Comparison of ENCODE assay signal across 10 cellular contexts in the genomic region with DNA sequence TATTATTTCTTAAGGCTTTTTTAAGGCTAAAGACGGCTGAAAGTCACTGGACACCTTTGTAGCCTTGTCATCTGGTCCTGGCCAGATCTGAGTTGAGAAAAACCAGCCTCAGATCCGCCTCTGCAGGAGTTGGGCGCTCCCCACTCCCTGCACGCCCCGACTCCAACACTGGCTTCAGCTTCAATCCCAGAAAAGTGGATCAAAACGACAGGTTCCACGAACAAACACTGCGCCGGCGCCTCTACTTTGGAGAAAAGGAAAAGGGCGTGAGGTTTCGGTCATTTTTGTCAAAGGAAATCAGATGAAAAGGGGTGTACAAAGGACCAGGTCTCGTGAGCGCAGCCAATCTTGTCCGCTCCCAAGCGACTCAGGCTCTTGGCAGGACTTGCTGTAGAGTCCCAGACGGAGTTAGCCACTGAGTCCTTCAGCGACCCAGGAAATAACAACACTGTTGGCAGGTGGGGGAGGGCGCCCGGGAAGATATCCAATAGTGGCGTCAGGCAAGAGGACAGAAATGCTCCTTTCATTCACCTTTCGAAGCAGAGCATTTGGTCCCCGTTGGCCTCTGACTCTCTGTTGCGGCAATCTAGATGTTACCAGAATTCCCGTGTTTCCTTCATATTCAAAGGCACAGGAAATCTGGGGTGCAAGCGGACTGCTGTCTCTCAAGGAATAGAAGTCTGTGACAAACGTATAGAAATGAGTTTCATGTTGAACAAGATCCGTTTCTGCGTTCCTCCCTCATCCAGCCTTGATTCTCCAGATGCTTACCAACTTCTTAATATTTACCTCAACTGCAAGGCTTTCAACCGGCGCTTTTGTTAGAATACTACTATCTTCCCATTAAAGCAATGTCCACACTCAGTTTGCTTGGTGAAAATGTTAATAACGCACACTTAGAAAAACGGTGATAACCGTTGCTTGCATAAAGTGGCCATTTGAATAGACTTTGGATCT. TPM values are rescaled to one million over a fixed set of nuclear protein-coding genes. Genes with fewer than 3 reads are reported as not detected.
DNase-seq lines count a peak whose midpoint lies in the region; ATAC-seq and TF ChIP-seq lines count a peak whose summit lies in the region.
"Had no signal": no experiment of that assay in that cellular context is flagged by ENCODE, and none has a peak within 500 bp of the region (broad histone marks: within the 10 kb centered on the region; RNA-seq: fewer than 3 reads in every experiment).

No MANE protein-coding gene starts in this region.

- peak overlapping the region; percentile 95 for H3K4me2 ChIP-seq in H9 (ENCODE audit: insufficient read depth, insufficient read length, low read length)

- intact Hi-C loops in activated T-helper 2 cell treated with anti-CD3 and anti-CD28 coated beads, Interferon-gamma antibody, Interleukin-2, Interleukin-4, amounts not matched to agents 10 μg/mL and 5 μg/mL and 100 μg/mL, durations not matched to agents 14 hours and 24 hours and 36 hours (cut with micrococcal nuclease), result loop anchor here (5.0 to 10.0 kb wide), 2 partner anchors 83 to 1914 kb away; partner anchors contain the start of genes SPART and UFM1

- peak overlapping the region; percentile 57 for H3K18ac ChIP-seq in H9 (ENCODE audit: insufficient read length, low read depth, low read length)

- H2AK5ac ChIP-seq in H9 (ENCODE audit: insufficient read length, low read length), result no peak overlapping the region

- ATAC-seq in HG02678 (IDR thresholded peaks at IDR 0.05; ENCODE audit: unreplicated experiment), result no peak

- no peak overlapping the region for H3K56ac ChIP-seq in H9 (ENCODE audit: insufficient read length, low read depth, low read length)

- H2BK5ac ChIP-seq in H9 (ENCODE audit: insufficient read length, low read length), result no peak overlapping the region

- H3K23me2 ChIP-seq in H9 (ENCODE audit: insufficient read length, low read depth, low read length, poor library complexity, severe bottlenecking), result peaks cover 11% of the 10 kb centered on the region

- H3K36me3 Mint-ChIP-seq in H9 (ENCODE audit: insufficient read depth in 1 of 3, low read depth in 3 of 3), result no peaks in the 10 kb centered on the region; a peak in 2 of 7 replicates
- H3K36me3 Mint-ChIP-seq in activated T-helper 2 cell treated with anti-CD3 and anti-CD28 coated beads, Interferon-gamma antibody, Interleukin-2, Interleukin-4, amounts not matched to agents 10 μg/mL and 5 μg/mL and 100 μg/mL, durations not matched to agents 14 hours and 24 hours and 36 hours (ENCODE audit: low read depth), result no peaks in the 10 kb centered on the region

- H4K8ac ChIP-seq in H9 (replicated peaks; ENCODE audit: insufficient read length, low read depth, low read length), result no peak overlapping the region

- no peaks in the 10 kb centered on the region for H4K20me1 ChIP-seq in H9 (ENCODE audit: control insufficient read depth, insufficient read depth, insufficient read length)

- H3T11ph ChIP-seq in H9 (ENCODE audit: low read length), result no peak overlapping the region

- no peak overlapping the region for H4K91ac ChIP-seq in H9 (ENCODE audit: insufficient read length, low read depth, low read length)

- H3K27me3 ChIP-seq in H9 (ENCODE audit: insufficient read depth, low read length) (peaks cover 26% of the 10 kb centered on the region), iPS DF 6.9 (ENCODE audit: control insufficient read depth, insufficient read depth, low read length) (peaks cover 22% of the 10 kb centered on the region)

- H3K4ac ChIP-seq in H9 (ENCODE audit: low read depth, low read length), result no peak overlapping the region

- no peak overlapping the region for H3K9ac ChIP-seq in H9 (ENCODE audit: extremely low read depth, insufficient read length, low read length)

- peaks cover 3% of the 10 kb centered on the region; the same call in 1 of the 2 replicates for H3K4me1 ChIP-seq in H9 (ENCODE audit: insufficient read depth, low read length)
- no peaks in the 10 kb centered on the region for H3K4me1 ChIP-seq in iPS DF 6.9 (ENCODE audit: control insufficient read depth, insufficient read depth, low read length)

- H3K36me3 ChIP-seq in iPS DF 6.9 (ENCODE audit: control insufficient read depth, insufficient read depth, low read length), result no peaks in the 10 kb centered on the region

- no CpG with 5 or more reads among the region's 34 CpGs for WGBS in H9 (ENCODE audit: extremely low coverage, insufficient read length, low lambda C conversion rate)
- no CpG with 5 or more reads among the region's 34 CpGs for WGBS in iPS DF 6.9 (ENCODE audit: insufficient coverage, insufficient read length)

- no peak overlapping the region for H2BK15ac ChIP-seq in H9 (ENCODE audit: low read depth, low read length)

- peaks cover 18 to 21% of the 10 kb centered on the region in 2 experiments; a peak in 3 of 4 replicates for H3K4me1 Mint-ChIP-seq in H9
- H3K4me1 Mint-ChIP-seq in activated T-helper 2 cell treated with anti-CD3 and anti-CD28 coated beads, Interferon-gamma antibody, Interleukin-2, Interleukin-4, amounts not matched to agents 10 μg/mL and 5 μg/mL and 100 μg/mL, durations not matched to agents 14 hours and 24 hours and 36 hours (ENCODE audit: low read depth), result peaks cover 27% of the 10 kb centered on the region

- peaks cover 3 to 7% of the 10 kb centered on the region in 2 experiments for H3K9me3 Mint-ChIP-seq in H9
- peaks cover 6% of the 10 kb centered on the region for H3K9me3 Mint-ChIP-seq in activated T-helper 2 cell treated with anti-CD3 and anti-CD28 coated beads, Interferon-gamma antibody, Interleukin-2, Interleukin-4, amounts not matched to agents 10 μg/mL and 5 μg/mL and 100 μg/mL, durations not matched to agents 14 hours and 24 hours and 36 hours

- H3K4me3 ChIP-seq in iPS DF 6.9 (ENCODE audit: low read length), result peak overlapping the region; percentile 14; the same call in 1 of the 2 replicates

- H2BK120ac ChIP-seq in H9 (ENCODE audit: low read depth, low read length, poor library complexity, severe bottlenecking), result no peak overlapping the region

- H3K9me3 ChIP-seq in H9 (ENCODE audit: control insufficient read depth, low read depth, low read length) (no peaks in the 10 kb centered on the region), iPS DF 6.9 (ENCODE audit: control insufficient read depth, insufficient read depth, low read length) (no peaks in the 10 kb centered on the region)

- DNase-seq in H9, result peak; percentile 68
- no peak for DNase-seq in activated T-helper 2 cell treated with anti-CD3 and anti-CD28 coated beads, Interferon-gamma antibody, Interleukin-2, Interleukin-4, amounts not matched to agents 10 μg/mL and 5 μg/mL and 100 μg/mL, durations not matched to agents 14 hours and 24 hours and 36 hours (ENCODE audit: low spot score)
- DNase-seq in iPS DF 6.9 (ENCODE audit: low read depth, low spot score), result no peak
- peak; percentile 77 for DNase-seq in retina
- DNase-seq in superior temporal gyrus (ENCODE audit: extremely low spot score), result no peak
- no peak for DNase-seq in activated gamma-delta T cell (lab: John Stamatoyannopoulos, UW)
- DNase-seq in SHP77 (lab: John Stamatoyannopoulos, UW), result no peak
- DNase-seq: central memory CD4-positive, alpha-beta T cell; NCI-H2081 treated with DMSO at 0.1 percent for 48 hours had no signal

- peak overlapping the region; percentile 52 to 74 for H3K4me3 Mint-ChIP-seq in H9
- H3K4me3 Mint-ChIP-seq in activated T-helper 2 cell treated with anti-CD3 and anti-CD28 coated beads, Interferon-gamma antibody, Interleukin-2, Interleukin-4, amounts not matched to agents 10 μg/mL and 5 μg/mL and 100 μg/mL, durations not matched to agents 14 hours and 24 hours and 36 hours (ENCODE audit: low read depth), result peak overlapping the region; percentile 56

- H3K79me2 ChIP-seq in H9 (ENCODE audit: insufficient read depth, low read length), result no peaks in the 10 kb centered on the region

- no peak overlapping the region for H2BK20ac ChIP-seq in H9 (ENCODE audit: low read depth, low read length, poor library complexity, severe bottlenecking)

- peak overlapping the region; percentile 90 for H2AFZ ChIP-seq in H9 (ENCODE audit: low read length)

- H4K5ac ChIP-seq in H9 (ENCODE audit: insufficient read length, low read depth, low read length), result no peak overlapping the region

- no peak overlapping the region for H3K27ac ChIP-seq in H9 (ENCODE audit: insufficient read length, low read depth, low read length)
- H3K27ac ChIP-seq in iPS DF 6.9 (ENCODE audit: low read length), result no peak overlapping the region

- H2BK12ac ChIP-seq in H9 (ENCODE audit: insufficient read length, low read depth, low read length), result no peak overlapping the region

- H3K27ac Mint-ChIP-seq in H9, result no peak overlapping the region
- no peak overlapping the region for H3K27ac Mint-ChIP-seq in activated T-helper 2 cell treated with anti-CD3 and anti-CD28 coated beads, Interferon-gamma antibody, Interleukin-2, Interleukin-4, amounts not matched to agents 10 μg/mL and 5 μg/mL and 100 μg/mL, durations not matched to agents 14 hours and 24 hours and 36 hours

- H3K14ac ChIP-seq in H9 (ENCODE audit: insufficient read depth, low read length), result no peak overlapping the region

- no peak overlapping the region for H3K23ac ChIP-seq in H9 (ENCODE audit: insufficient read length, low read depth, low read length)

- H3K79me1 ChIP-seq in H9 (ENCODE audit: insufficient read depth, low read depth, low read length, poor library complexity, severe bottlenecking), result no peaks in the 10 kb centered on the region

- H3K27me3 Mint-ChIP-seq in H9 (ENCODE audit: low read depth), result peaks cover 77% of the 10 kb centered on the region
- peaks cover 53% of the 10 kb centered on the region for H3K27me3 Mint-ChIP-seq in activated T-helper 2 cell treated with anti-CD3 and anti-CD28 coated beads, Interferon-gamma antibody, Interleukin-2, Interleukin-4, amounts not matched to agents 10 μg/mL and 5 μg/mL and 100 μg/mL, durations not matched to agents 14 hours and 24 hours and 36 hours (ENCODE audit: low read depth)

- no peak for TF ChIP-seq CTCF in H9 (conservative IDR thresholded peaks at IDR 0.05)

RNA-seq across cellular contexts. Expression of gene CCNA1, which starts 1.8 kb away (rescaled TPM):
- 2.4 and 2.7 TPM in 2 replicates for total RNA-seq in H9 (2021)
- total RNA-seq in activated T-helper 2 cell treated with anti-CD3 and anti-CD28 coated beads, Interferon-gamma antibody, Interleukin-2, Interleukin-4, amounts not matched to agents 10 μg/mL and 5 μg/mL and 100 μg/mL, durations not matched to agents 14 hours and 24 hours and 36 hours, result 4.3 and 5.0 TPM in 2 replicates

Comparison
In these comparisons a context has a peak if more than half of its experiments do, and no peak if none do; other contexts are left out.
1. DNase-seq: peak in H9 (single experiment) and retina (single experiment); none in activated T-helper 2 cell treated with anti-CD3 and anti-CD28 coated beads, Interferon-gamma antibody, Interleukin-2, Interleukin-4, amounts not matched to agents 10 μg/mL and 5 μg/mL and 100 μg/mL, durations not matched to agents 14 hours and 24 hours and 36 hours (single experiment), iPS DF 6.9 (single experiment), superior temporal gyrus (single experiment), activated gamma-delta T cell (single experiment) and SHP77 (0 of 2).